9 cellular contexts compared by ENCODE assay signal in the genomic region with DNA sequence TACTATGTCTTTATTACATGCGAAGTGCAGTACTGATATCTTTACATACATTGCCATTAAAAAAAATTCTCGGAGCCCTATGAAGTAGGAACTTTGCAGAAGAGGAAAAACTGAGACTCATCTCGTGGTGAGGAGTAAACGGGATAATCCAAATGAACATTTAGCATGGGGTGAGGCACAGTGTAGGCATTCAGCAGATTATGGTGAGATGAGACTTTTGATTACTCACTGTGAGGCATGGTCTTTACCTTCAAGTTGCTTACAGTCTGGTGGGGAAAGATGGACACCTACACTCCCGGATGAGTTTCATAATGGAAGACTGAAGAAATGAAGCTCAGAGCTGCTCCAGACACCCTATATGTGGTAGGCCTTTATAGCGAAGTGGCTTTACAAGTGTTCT. TPM values are rescaled to one million over a fixed set of nuclear protein-coding genes. Genes with fewer than 3 reads are reported as not detected.
DNase-seq lines count a peak whose midpoint lies in the region; ATAC-seq, FAIRE-seq and TF ChIP-seq lines count a peak whose summit lies in the region.
"Had no signal": no experiment of that assay in that cellular context is flagged by ENCODE, and none has a peak within 500 bp of the region (broad histone marks: within the 10 kb centered on the region; RNA-seq: fewer than 3 reads in every experiment).

No MANE protein-coding gene starts in this region.

- no peak for ATAC-seq in GM21717 (IDR thresholded peaks at IDR 0.05; ENCODE audit: unreplicated experiment)

- DNase-seq in A673 (ENCODE audit: low spot score) (no peak), HTR-8/SVneo (ENCODE audit: insufficient read length, low spot score) (no peak), brain microvascular endothelial cell (no peak), cerebellar nuclear complex (lab: John Stamatoyannopoulos, UW) (no peak), GM19238 (ENCODE audit: insufficient read length, low spot score) (no peak)
- DNase-seq in stimulated activated CD4-positive, alpha-beta T cell treated with anti-CD3 and anti-CD28 coated beads, Interleukin-2, amount 100 ng/mL, for 48 hours = no peak
- DNase-seq: NCI-H1048 had no signal

- H3K36me3 ChIP-seq in A673 (ENCODE audit: insufficient read depth, low read length, poor library complexity, severe bottlenecking) (peaks cover 8% of the 10 kb centered on the region), brain microvascular endothelial cell (replicated peaks) (no peaks in the 10 kb centered on the region), muscle layer of colon (ENCODE audit: insufficient read depth, low read length) (peaks cover 4% of the 10 kb centered on the region)

- H3K27ac ChIP-seq in A673 (ENCODE audit: low read depth, low read length, poor library complexity, severe bottlenecking) (peak overlapping the region; percentile 97), brain microvascular endothelial cell (no peak overlapping the region), muscle layer of colon (ENCODE audit: low read depth, low read length) (no peak overlapping the region)

- H3K27me3 ChIP-seq in A673 (replicated peaks; ENCODE audit: insufficient read depth, low read depth, low read length, poor library complexity) = no peaks in the 10 kb centered on the region
- no peaks in the 10 kb centered on the region for H3K27me3 ChIP-seq in brain microvascular endothelial cell (replicated peaks)
- no peaks in the 10 kb centered on the region for H3K27me3 ChIP-seq in muscle layer of colon (ENCODE audit: control insufficient read depth in 1 of 2, insufficient read depth in 2 of 2, low read length in 2 of 2)

- POLR2A ChIA-PET in A673 (lab: Charles Lee; ENCODE audit: low non-redundant PET) = interaction anchor here (0.7 kb wide), 1 partner anchor 751 kb away, joined by 4 read pairs; no protein-coding TSS in a partner anchor

- H3K4me1 ChIP-seq in A673 (ENCODE audit: insufficient read depth, low read length, poor library complexity, severe bottlenecking) = peaks cover 14% of the 10 kb centered on the region
- peaks cover 40% of the 10 kb centered on the region for H3K4me1 ChIP-seq in muscle layer of colon (ENCODE audit: insufficient read depth, low read length)

- H3K9me3 ChIP-seq in A673 (ENCODE audit: low read depth, low read length, poor library complexity, severe bottlenecking) (no peaks in the 10 kb centered on the region), muscle layer of colon (ENCODE audit: low read length) (no peaks in the 10 kb centered on the region)

- TF ChIP-seq CTCF in A673 (conservative IDR thresholded peaks at IDR 0.05; ENCODE audit: low read depth, low read length) (no peak), brain microvascular endothelial cell (IDR thresholded peaks at IDR 0.05; ENCODE audit: low read depth, low read length, missing control alignments) (no peak)

- peak overlapping the region; percentile 94 for H3K9ac ChIP-seq in muscle layer of colon (ENCODE audit: low read length)

- TSS peak; percentile 29 for BruUV-seq in A673 (replicated peaks; lab: Mats Ljungman, UMichigan)

- in situ Hi-C loops in brain microvascular endothelial cell (cut with HindIII; ENCODE audit: low pct_ligation_motif_present, low sequenced_read_pairs) = no loop called here

- intact Hi-C loops in A673 (cut with micrococcal nuclease; ENCODE audit: unreplicated experiment) = no loop called here

- CTCF ChIA-PET in A673 (lab: Charles Lee) = no interaction called here

- peak overlapping the region; percentile 93 for H3K4me3 ChIP-seq in A673 (ENCODE audit: low read depth, low read length, poor library complexity, severe bottlenecking)
- H3K4me3 ChIP-seq in brain microvascular endothelial cell (ENCODE audit: low read depth, low read length) = peak overlapping the region; percentile 78
- peak overlapping the region in 1 of 2 donors; percentile 90 for H3K4me3 ChIP-seq in muscle layer of colon (ENCODE audit: low read depth in 1 of 2, low read length in 2 of 2)

- FAIRE-seq in HTR-8/SVneo (lab: Jason Lieb, UNC) = peak; percentile 20

RNA-seq across cellular contexts. Expression of a gene that starts 1.4 kb away (rescaled TPM):
- 36.1 and 38.7 TPM in 2 replicates for total RNA-seq in A673 (2021)

RNA-seq across cellular contexts. Expression of a gene that starts 1.7 kb away (rescaled TPM):
- 37.3 and 40.3 TPM in 2 replicates for total RNA-seq in A673 (2021)
